ENCODE assay signal across 16 cellular contexts in the genomic region with DNA sequence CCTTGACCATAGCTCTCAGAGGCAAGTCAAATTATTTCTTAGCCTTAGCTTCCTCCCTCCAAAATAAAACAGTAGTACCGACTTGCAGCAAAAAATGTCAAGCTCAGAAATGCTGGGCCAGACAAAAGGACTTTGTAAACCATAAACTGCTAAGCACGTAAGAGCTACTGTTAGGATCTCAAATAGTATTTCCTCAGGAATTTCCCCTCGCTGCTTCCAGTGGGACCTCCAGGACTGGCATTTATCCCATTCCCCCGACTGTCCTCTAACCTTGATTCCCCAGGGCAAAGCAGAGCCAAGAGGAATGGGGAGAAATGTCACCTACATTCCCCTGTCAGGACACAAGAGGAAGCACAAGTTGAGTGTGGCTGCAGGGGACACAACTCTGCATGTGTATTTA. TPM values are rescaled to one million over a fixed set of nuclear protein-coding genes. Genes with fewer than 3 reads are reported as not detected.
DNase-seq lines count a peak whose midpoint lies in the region; ATAC-seq and TF ChIP-seq lines count a peak whose summit lies in the region.
"Had no signal": no experiment of that assay in that cellular context is flagged by ENCODE, and none has a peak within 500 bp of the region (broad histone marks: within the 10 kb centered on the region; RNA-seq: fewer than 3 reads in every experiment).

No MANE protein-coding gene starts in this region.

- no peaks in the 10 kb centered on the region for H3K79me2 ChIP-seq in PC-3 (ENCODE audit: low read length)

- no peak overlapping the region for H2BK15ac ChIP-seq in mesenchymal stem cell (ENCODE audit: low read depth, poor library complexity, severe bottlenecking)

- H3K9me3 ChIP-seq in PC-3 (ENCODE audit: low read length) = no peaks in the 10 kb centered on the region
- no peaks in the 10 kb centered on the region for H3K9me3 ChIP-seq in body of pancreas
- no peaks in the 10 kb centered on the region for H3K9me3 ChIP-seq in mesenchymal stem cell (ENCODE audit: control insufficient read depth, low read length)
- no peaks in the 10 kb centered on the region for H3K9me3 ChIP-seq in subcutaneous abdominal adipose tissue (ENCODE audit: control insufficient read depth in 5 of 5, low read length in 5 of 5)

- H2BK120ac ChIP-seq in mesenchymal stem cell (ENCODE audit: low read depth, low read length) = no peak overlapping the region

- H3F3A ChIP-seq in PC-3 (ENCODE audit: low read length, unreplicated experiment) = no peaks in the 10 kb centered on the region

- H3K9ac ChIP-seq in PC-3 (ENCODE audit: low read length) = no peak overlapping the region
- no peak overlapping the region for H3K9ac ChIP-seq in mesenchymal stem cell (ENCODE audit: low read length)
- peak overlapping the region in 2 of 5 donors; percentile 6 to 46 for H3K9ac ChIP-seq in subcutaneous abdominal adipose tissue (ENCODE audit: low read length in 5 of 5)

- H3K27ac ChIP-seq in PC-3 (ENCODE audit: low read length) (peak overlapping the region; percentile 49), body of pancreas (peak overlapping the region in 3 of 4 donors; percentile 44 to 76 (median 72)), mesenchymal stem cell (ENCODE audit: low read length, poor library complexity, severe bottlenecking) (peak overlapping the region; percentile 99), subcutaneous abdominal adipose tissue (ENCODE audit: low read depth, low read length) (peak overlapping the region; percentile 97)
- H3K27ac ChIP-seq: cardiac muscle cell had no signal

- no peaks in the 10 kb centered on the region for H3K9me2 ChIP-seq in PC-3 (replicated peaks; ENCODE audit: low read length)

- 48 to 54% methylated on average over 4 of the region's 4 CpGs for WGBS in body of pancreas, 2 donors
- WGBS in mesenchymal stem cell = 57% methylated on average over 4 of the region's 4 CpGs

- peak overlapping the region; percentile 71 for H2BK5ac ChIP-seq in mesenchymal stem cell (ENCODE audit: low read depth, low read length, poor library complexity, severe bottlenecking)

- H2BK12ac ChIP-seq in mesenchymal stem cell (ENCODE audit: low read length in 2 of 2) = peak overlapping the region in 1 of 2 experiments; percentile 42

- H2AFZ ChIP-seq in PC-3 (ENCODE audit: low read length) = no peak overlapping the region
- H2AFZ ChIP-seq in mesenchymal stem cell (ENCODE audit: low read depth, low read length) = no peak overlapping the region

- intact Hi-C loops in PC-3 (cut with micrococcal nuclease) (no loop called here), body of pancreas (cut with DNase I) (no loop called here)

- H3K4ac ChIP-seq in mesenchymal stem cell (ENCODE audit: low read depth in 1 of 2, low read length in 2 of 2) = no peak overlapping the region

- H3K4me2 ChIP-seq in PC-3 (ENCODE audit: low read length) (no peak overlapping the region), mesenchymal stem cell (ENCODE audit: low read length, poor library complexity, severe bottlenecking) (no peak overlapping the region)

- no peak overlapping the region for H3K4me3 ChIP-seq in PC-3 (ENCODE audit: low read length)
- H3K4me3 ChIP-seq in body of pancreas = no peak overlapping the region
- H3K4me3 ChIP-seq in mesenchymal stem cell (ENCODE audit: insufficient read depth in 1 of 2, low read depth in 1 of 2, low read length in 2 of 2) = no peak overlapping the region
- H3K4me3 ChIP-seq in subcutaneous abdominal adipose tissue (ENCODE audit: low read depth in 1 of 5, low read length in 5 of 5) = no peak overlapping the region
- H3K4me3 ChIP-seq: cardiac muscle cell had no signal

- no peak for TF ChIP-seq POLR2A in body of pancreas (IDR thresholded peaks at IDR 0.05)

- H3K79me1 ChIP-seq in mesenchymal stem cell (replicated peaks; ENCODE audit: low read length, poor library complexity, severe bottlenecking) = peaks cover 17% of the 10 kb centered on the region

- BruUV-seq in PC-3 (replicated peaks; lab: Mats Ljungman, UMichigan) = no TSS peak

- H3K4me1 ChIP-seq in PC-3 (ENCODE audit: insufficient read depth, low read length) (peaks cover 57% of the 10 kb centered on the region), body of pancreas (peaks cover 59% of the 10 kb centered on the region), mesenchymal stem cell (ENCODE audit: control insufficient read depth, insufficient read depth, low read depth, low read length) (peaks cover 75% of the 10 kb centered on the region), subcutaneous abdominal adipose tissue (ENCODE audit: control insufficient read depth in 5 of 5, insufficient read depth in 5 of 5, low read length in 5 of 5) (peaks cover 38 to 98% (median 89%) of the 10 kb centered on the region in 5 donors)

- POLR2A ChIA-PET in PC-3 (lab: Charles Lee; ENCODE audit: unreplicated experiment) = no interaction called here

- H3K23ac ChIP-seq in mesenchymal stem cell (ENCODE audit: low read length in 2 of 2) = no peak overlapping the region

- H3K18ac ChIP-seq in mesenchymal stem cell (ENCODE audit: low read depth in 1 of 2, low read length in 2 of 2) = no peak overlapping the region

- CTCF ChIA-PET in PC-3 (lab: Charles Lee) = no interaction called here

- H4K91ac ChIP-seq in mesenchymal stem cell (ENCODE audit: low read length) = no peak overlapping the region

- H3K14ac ChIP-seq in mesenchymal stem cell (ENCODE audit: low read length in 2 of 2) = no peak overlapping the region

- ATAC-seq in PC-3 (no peak), body of pancreas (no peak)
- ATAC-seq: activated CD8-positive, alpha-beta T cell treated with anti-CD3 and anti-CD28 coated beads for 36 hours had no signal

- H3K36me3 ChIP-seq in PC-3 (ENCODE audit: low read depth, low read length) (no peaks in the 10 kb centered on the region), body of pancreas (replicated peaks in 1 of 2; ENCODE audit: insufficient read depth in 1 of 2, low read depth in 2 of 2) (no peaks in the 10 kb centered on the region), mesenchymal stem cell (ENCODE audit: control insufficient read depth in 1 of 2, insufficient read depth in 2 of 2, low read depth in 1 of 2, low read length in 2 of 2) (peaks cover 21 to 31% of the 10 kb centered on the region in 2 experiments), subcutaneous abdominal adipose tissue (ENCODE audit: control insufficient read depth in 5 of 5, insufficient read depth in 5 of 5, low read length in 5 of 5) (peaks cover 0 to 16% (median 9%) of the 10 kb centered on the region in 5 donors)
- H3K36me3 ChIP-seq: cardiac muscle cell had no signal

- no peak overlapping the region for H4K8ac ChIP-seq in mesenchymal stem cell (ENCODE audit: low read length)

- H3K27me3 ChIP-seq in PC-3 (ENCODE audit: low read length) = no peaks in the 10 kb centered on the region
- no peaks in the 10 kb centered on the region for H3K27me3 ChIP-seq in body of pancreas
- no peaks in the 10 kb centered on the region for H3K27me3 ChIP-seq in mesenchymal stem cell (ENCODE audit: control insufficient read depth in 1 of 2, insufficient read depth in 1 of 2, low read length in 2 of 2)
- H3K27me3 ChIP-seq in subcutaneous abdominal adipose tissue (ENCODE audit: control insufficient read depth in 5 of 5, insufficient read depth in 4 of 5, low read length in 5 of 5) = no peaks in the 10 kb centered on the region
- H3K27me3 ChIP-seq: cardiac muscle cell had no signal

- H2AK5ac ChIP-seq in mesenchymal stem cell (ENCODE audit: low read length, severe bottlenecking) = peak overlapping the region; percentile 87

- TF ChIP-seq CTCF in PC-3 (conservative IDR thresholded peaks at IDR 0.05; ENCODE audit: low read depth, low read length) = no peak
- no peak for TF ChIP-seq CTCF in body of pancreas (IDR thresholded peaks at IDR 0.05)

- no peak for DNase-seq in PC-3
- no peak for DNase-seq in body of pancreas
- no peak for DNase-seq in mesenchymal stem cell
- DNase-seq in stimulated activated CD4-positive, alpha-beta T cell treated with anti-CD3 and anti-CD28 coated beads, Interleukin-2, amount 100 ng/mL, for 24 hours = no peak
- DNase-seq in AG20443 (ENCODE audit: low spot score) = no peak
- no peak for DNase-seq in NCI-H510A (lab: John Stamatoyannopoulos, UW)
- DNase-seq: activated CD8-positive, alpha-beta T cell treated with anti-CD3 and anti-CD28 coated beads for 36 hours; activated effector memory CD4-positive, alpha-beta T cell treated with anti-CD3 and anti-CD28 coated beads, Interleukin-2, amount 50 U/mL, for 16 hours; GOT3; KG1; mesendoderm; NCI-H187; NCI-H82; SIG-M5 had no signal

- H4K20me1 ChIP-seq in PC-3 (ENCODE audit: low read length) = no peaks in the 10 kb centered on the region

RNA-seq across cellular contexts. Expression of a gene that starts 4.4 kb away (rescaled TPM):
- total RNA-seq in PC-3 (2014; rRNA removed) (10.1 and 12.0 TPM in 2 replicates), body of pancreas (10 to 100 TPM in 1 of 2 donors, 1 to 10 TPM in 1; 6.0 to 10.2 TPM)
- 7.8 TPM for polyA plus RNA-seq in mesenchymal stem cell (2013, experiment 1 of 2)
- polyA plus RNA-seq in mesenchymal stem cell (2013, experiment 2 of 2) = 8.5 TPM

RNA-seq across cellular contexts. Expression of a gene that starts 6.9 kb away (rescaled TPM):
- total RNA-seq in PC-3 (2014; rRNA removed) (18.7 and 41.0 TPM in 2 replicates), body of pancreas (10 to 100 TPM; 27.8 to 38.2 TPM)
- 49.0 TPM for polyA plus RNA-seq in mesenchymal stem cell (2013, experiment 1 of 2)
- 51.3 TPM for polyA plus RNA-seq in mesenchymal stem cell (2013, experiment 2 of 2)

Comparison
In these comparisons a context has a peak if more than half of its experiments do, and no peak if none do; other contexts are left out.
1. H3K27ac ChIP-seq: peak in every context shown above with its lines; median percentile 99 in mesenchymal stem cell; 97 in subcutaneous abdominal adipose tissue; 72 in body of pancreas; 49 in PC-3.